ENCODE assay signal across 9 cellular contexts in genomic region chr2:218879881-218880748, GRCh38. TPM values are rescaled to one million over a fixed set of nuclear protein-coding genes. Genes with fewer than 3 reads are reported as not detected.
DNase-seq lines count a peak whose midpoint lies in the region; ATAC-seq, FAIRE-seq and TF ChIP-seq lines count a peak whose summit lies in the region.
"Had no signal": no experiment of that assay in that cellular context is flagged by ENCODE, and none has a peak within 500 bp of the region (broad histone marks: within the 10 kb centered on the region; RNA-seq: fewer than 3 reads in every experiment).

No MANE protein-coding gene starts in this region.

- peaks cover 27% of the 10 kb centered on the region for H3K36me3 Mint-ChIP-seq in Calu3 (ENCODE audit: insufficient read depth, unreplicated experiment)

- no TSS peak for BruUV-seq in Calu3 (replicated peaks; lab: Mats Ljungman, UMichigan)

- FAIRE-seq in small intestine (lab: Jason Lieb, UNC) = no peak

- peak overlapping the region in 1 of 2 donors; percentile 52 for H3K27ac ChIP-seq in small intestine (ENCODE audit: low read depth in 1 of 2, low read length in 1 of 2)

- H3K36me3 ChIP-seq in endocrine pancreas (ENCODE audit: control insufficient read depth, insufficient read depth, low read length) (no peaks in the 10 kb centered on the region), small intestine (ENCODE audit: control insufficient read depth in 2 of 2, insufficient read depth in 2 of 2, low read length in 2 of 2) (no peaks in the 10 kb centered on the region), MG63 (no peaks in the 10 kb centered on the region)

- peaks cover 39% of the 10 kb centered on the region for H3K4me1 Mint-ChIP-seq in Calu3 (ENCODE audit: low read depth, unreplicated experiment)
- H3K4me1 Mint-ChIP-seq: neural crest cell had no signal

- CTCF ChIA-PET in Calu3 (lab: Charles Lee) = interaction anchor here (1.3 to 2.2 kb wide), 2 partner anchors 13 to 17 kb away, joined by 5 to 20 read pairs; no protein-coding TSS in a partner anchor

- peak overlapping the region; percentile 47 for H3K9ac ChIP-seq in endocrine pancreas (ENCODE audit: control insufficient read depth, insufficient read depth, low read length)

- no peaks in the 10 kb centered on the region for H3K9me3 ChIP-seq in endocrine pancreas (ENCODE audit: control insufficient read depth, low read length)
- no peaks in the 10 kb centered on the region for H3K9me3 ChIP-seq in small intestine (ENCODE audit: control insufficient read depth, low read depth)
- no peaks in the 10 kb centered on the region for H3K9me3 ChIP-seq in MG63

- ATAC-seq in GM19438 (IDR thresholded peaks at IDR 0.05; ENCODE audit: low read depth, unreplicated experiment) (peak; percentile 64), HG03469 (IDR thresholded peaks at IDR 0.05; ENCODE audit: unreplicated experiment) (peak; percentile 55)

- no peaks in the 10 kb centered on the region for H3K9me3 Mint-ChIP-seq in Calu3 (ENCODE audit: low read depth, unreplicated experiment)
- H3K9me3 Mint-ChIP-seq: neural crest cell had no signal

- WGBS in small intestine, 3 donors = 2 to 4% (median 3%) methylated on average over 41 to 55 of the region's 55 CpGs

- TF ChIP-seq CTCF in Calu3 (IDR thresholded peaks at IDR 0.05; ENCODE audit: unreplicated experiment) = no peak

- peaks cover 67% of the 10 kb centered on the region for H3K27me3 Mint-ChIP-seq in Calu3 (ENCODE audit: unreplicated experiment)

- DNase-seq in Calu3 = peak; percentile 55
- DNase-seq in activated CD4-positive, alpha-beta T cell treated with anti-CD3 and anti-CD28 coated beads for 4 hours = peak; percentile 89 to 92
- peak; percentile 29 for DNase-seq in small intestine
- no peak for DNase-seq in MG63
- DNase-seq in kidney glomerular epithelial cell (lab: John Stamatoyannopoulos, UW) = no peak

- H3K27me3 ChIP-seq in endocrine pancreas (ENCODE audit: control insufficient read depth, insufficient read depth, low read length) (peaks cover 14% of the 10 kb centered on the region), small intestine (ENCODE audit: control insufficient read depth in 2 of 2, insufficient read depth in 2 of 2, low read length in 2 of 2) (peaks cover 0 to 31% of the 10 kb centered on the region in 2 donors), MG63 (0 out of 2 replicates have a peak, but pooled peaks cover 6% of the 10 kb centered on the region)

- intact Hi-C loops in Calu3 (cut with micrococcal nuclease; ENCODE audit: unreplicated experiment) = loop anchor here (5.0 to 10.0 kb wide), 2 partner anchors 97 to 275 kb away; no protein-coding TSS in a partner anchor

- H3K4me3 Mint-ChIP-seq in Calu3 (ENCODE audit: low read depth, unreplicated experiment) = peak overlapping the region; percentile 85
- H3K4me3 Mint-ChIP-seq: neural crest cell had no signal

- H3K4me1 ChIP-seq in endocrine pancreas (ENCODE audit: control insufficient read depth, insufficient read depth, low read length) (no peaks in the 10 kb centered on the region), small intestine (ENCODE audit: control insufficient read depth in 2 of 2, insufficient read depth in 1 of 2, low read depth in 1 of 2, low read length in 1 of 2) (peaks cover 0 to 2% of the 10 kb centered on the region in 2 donors)

- H3K27ac Mint-ChIP-seq in Calu3 (ENCODE audit: unreplicated experiment) = no peak overlapping the region

- H3K4me3 ChIP-seq in endocrine pancreas (ENCODE audit: control insufficient read depth, insufficient read depth, low read length) (no peak overlapping the region), small intestine (ENCODE audit: low read depth in 1 of 2, low read length in 2 of 2) (peak overlapping the region in 1 of 2 donors; percentile 39), MG63 (no peak overlapping the region)

RNA-seq across cellular contexts. Expression of gene WNT10A, which starts 0.5 kb away (rescaled TPM):
- 2.4 and 3.4 TPM in 2 replicates for total RNA-seq in Calu3 (2022)
- 1 to 10 TPM in 1 of 3 donors, under 1 TPM in 1, not detected in 1; 0.37 to 2.4 TPM for polyA plus RNA-seq in small intestine
- not detected in 2 replicates for total RNA-seq in MG63 (2014; rRNA removed; shearing (Covaris generic); ENCODE audit: low replicate concordance)
- total RNA-seq: neural crest cell had no signal

RNA-seq across cellular contexts. Expression of gene WNT6, which starts 20.5 kb away (rescaled TPM):
- not detected in 2 replicates for total RNA-seq in Calu3 (2022)
- polyA plus RNA-seq in small intestine = 1 to 10 TPM in 1 of 3 donors, not detected in 2; 1.8 TPM
- not detected in 2 replicates for total RNA-seq in MG63 (2014; rRNA removed; shearing (Covaris generic); ENCODE audit: low replicate concordance)
- total RNA-seq: neural crest cell had no signal

RNA-seq across cellular contexts. Expression of gene PRKAG3, which starts 48.5 kb away (rescaled TPM):
- total RNA-seq in Calu3 (2022) = not detected in 2 replicates
- not detected for polyA plus RNA-seq in small intestine
- total RNA-seq in MG63 (2014; rRNA removed; shearing (Covaris generic); ENCODE audit: low replicate concordance) = not detected in 2 replicates
- total RNA-seq: neural crest cell had no signal

Comparison
In these comparisons a context has a peak if more than half of its experiments do, and no peak if none do; other contexts are left out.
1. DNase-seq: peak in Calu3 (single experiment), activated CD4-positive, alpha-beta T cell treated with anti-CD3 and anti-CD28 coated beads for 4 hours (2 of 2) and small intestine (single experiment); none in MG63 (single experiment) and kidney glomerular epithelial cell (single experiment).